9 cellular contexts compared by ENCODE assay signal in the genomic region with DNA sequence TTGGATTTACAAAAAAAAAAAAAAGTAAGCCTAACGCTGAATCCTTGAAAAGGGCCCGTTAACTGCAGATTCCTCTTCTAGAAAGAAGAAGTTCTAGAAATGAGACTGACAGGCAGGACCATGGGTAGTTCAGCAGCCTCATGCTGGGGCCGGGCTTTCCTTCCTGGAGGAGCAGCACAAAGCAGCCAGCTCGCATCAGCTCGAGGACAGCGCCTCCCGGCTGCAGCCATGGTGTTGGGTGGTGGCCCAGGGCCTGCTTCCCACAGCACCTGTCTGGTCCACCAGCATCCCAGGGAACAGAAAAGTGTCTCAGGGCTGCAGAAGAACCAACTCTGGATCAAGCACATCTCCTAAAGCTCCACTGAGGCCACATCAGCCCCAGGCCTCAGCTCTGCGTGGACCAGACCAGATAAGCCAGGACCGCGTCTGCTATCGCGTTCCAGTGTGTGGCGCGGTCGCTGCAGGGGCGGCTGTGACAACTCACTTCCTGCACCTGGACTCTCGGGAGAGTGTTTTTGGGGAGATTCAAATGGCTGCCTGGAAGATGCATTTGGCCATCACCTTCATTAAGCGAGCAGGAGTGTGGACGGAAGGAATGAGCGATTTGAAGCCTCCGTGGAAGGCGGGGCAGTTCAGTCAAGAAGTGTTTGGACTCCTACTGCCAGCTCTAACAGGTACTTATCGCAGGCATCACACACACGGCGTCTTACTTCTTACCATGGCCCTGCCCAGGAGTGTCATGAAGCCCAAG. TPM values are rescaled to one million over a fixed set of nuclear protein-coding genes. Genes with fewer than 3 reads are reported as not detected.
DNase-seq lines count a peak whose midpoint lies in the region; ATAC-seq, FAIRE-seq and TF ChIP-seq lines count a peak whose summit lies in the region.
"Had no signal": no experiment of that assay in that cellular context is flagged by ENCODE, and none has a peak within 500 bp of the region (broad histone marks: within the 10 kb centered on the region; RNA-seq: fewer than 3 reads in every experiment).

No MANE protein-coding gene starts in this region.

- H3K4me3 Mint-ChIP-seq in T-helper 2 cell treated with Interferon-gamma antibody and Interleukin-4, amounts not matched to agents 5 μg/mL and 100 μg/mL, for 36 hours = peak overlapping the region; percentile 97
- H3K4me3 Mint-ChIP-seq in progenitor cell of endocrine pancreas (ENCODE audit: low read depth) = no peak overlapping the region

- no peak overlapping the region for H3K9ac ChIP-seq in endothelial cell of umbilical vein (replicated peaks; ENCODE audit: extremely low read depth, insufficient read depth, low read length)
- H3K9ac ChIP-seq: parathyroid adenoma had no signal

- dilution Hi-C loops in endothelial cell of umbilical vein (cut with MboI; ENCODE audit: extremely low pct_ligation_motif_present, low sequenced_read_pairs) = no loop called here

- no peak overlapping the region for H2AFZ ChIP-seq in endothelial cell of umbilical vein (ENCODE audit: low read depth, low read length)
- H2AFZ ChIP-seq: parathyroid adenoma had no signal

- no peaks in the 10 kb centered on the region for H3K9me3 Mint-ChIP-seq in T-helper 2 cell treated with Interferon-gamma antibody and Interleukin-4, amounts not matched to agents 5 μg/mL and 100 μg/mL, for 36 hours
- H3K9me3 Mint-ChIP-seq in progenitor cell of endocrine pancreas (ENCODE audit: low read depth) = no peaks in the 10 kb centered on the region

- peaks cover 86% of the 10 kb centered on the region for H3K36me3 Mint-ChIP-seq in T-helper 2 cell treated with Interferon-gamma antibody and Interleukin-4, amounts not matched to agents 5 μg/mL and 100 μg/mL, for 36 hours (ENCODE audit: low read depth)
- peaks cover 28% of the 10 kb centered on the region for H3K36me3 Mint-ChIP-seq in progenitor cell of endocrine pancreas (ENCODE audit: insufficient read depth)

- H3K9me1 ChIP-seq in endothelial cell of umbilical vein (replicated peaks; ENCODE audit: control insufficient read depth, extremely low read depth, insufficient read depth, low read length) = no peaks in the 10 kb centered on the region

- CTCF ChIA-PET in endothelial cell of umbilical vein (lab: Charles Lee) = interaction anchor here (0.6 to 5.3 kb wide), 7 partner anchors 10 to 152 kb away, joined by 3 to 56 read pairs (median 3); no protein-coding TSS in a partner anchor

- POLR2A ChIA-PET in endothelial cell of umbilical vein (lab: Charles Lee) = interaction anchor here (1.0 to 3.8 kb wide), 2 partner anchors 9 to 31 kb away, joined by 4 to 19 read pairs; no protein-coding TSS in a partner anchor

- peak overlapping the region; percentile 99 for H3K27ac ChIP-seq in endothelial cell of umbilical vein (ENCODE audit: insufficient read depth, low read depth, low read length)

- H3K4me2 ChIP-seq in endothelial cell of umbilical vein (ENCODE audit: insufficient read depth, low read length) = no peak overlapping the region

- H3K36me3 ChIP-seq in H7 (replicated peaks; ENCODE audit: control insufficient read depth, insufficient read depth, low read length) (peaks cover 24% of the 10 kb centered on the region), endothelial cell of umbilical vein (ENCODE audit: control insufficient read depth in 2 of 2, extremely low read depth in 1 of 2, insufficient read depth in 2 of 2, low read length in 2 of 2) (peaks cover 14 to 34% of the 10 kb centered on the region in 2 experiments)

- H3K79me2 ChIP-seq in endothelial cell of umbilical vein (ENCODE audit: control insufficient read depth, insufficient read depth, low read length) = peaks cover 73% of the 10 kb centered on the region

- peak overlapping the region; percentile 100 for H3K27ac Mint-ChIP-seq in T-helper 2 cell treated with Interferon-gamma antibody and Interleukin-4, amounts not matched to agents 5 μg/mL and 100 μg/mL, for 36 hours
- peak overlapping the region; percentile 68 for H3K27ac Mint-ChIP-seq in progenitor cell of endocrine pancreas

- peaks cover 97% of the 10 kb centered on the region for H3K4me1 ChIP-seq in endothelial cell of umbilical vein (ENCODE audit: control insufficient read depth, extremely low read depth, insufficient read depth, low read length)

- FAIRE-seq in endothelial cell of umbilical vein (lab: Jason Lieb, UNC) = no peak

- TF ChIP-seq CTCF in endothelial cell of umbilical vein (IDR thresholded peaks at IDR 0.05; ENCODE audit: extremely low read depth in 1 of 2, insufficient read depth in 1 of 2, low read depth in 1 of 2, low read length in 2 of 2) (peak; percentile 11 to 28), progenitor cell of endocrine pancreas (IDR thresholded peaks at IDR 0.05; ENCODE audit: unreplicated experiment) (no peak), GM10266 (IDR thresholded peaks at IDR 0.05; ENCODE audit: control insufficient read depth, insufficient read depth, low read depth, missing control alignments) (no peak)

- H4K20me1 ChIP-seq in endothelial cell of umbilical vein (replicated peaks; ENCODE audit: control insufficient read depth, extremely low read depth, insufficient read depth, low read length) = no peaks in the 10 kb centered on the region

- intact Hi-C loops in endothelial cell of umbilical vein (cut with micrococcal nuclease) = loop anchor here (5.0 kb wide), 1 partner anchor 193 kb away; a partner anchor contains a TSS

- no peaks in the 10 kb centered on the region for H3K27me3 ChIP-seq in H7 (ENCODE audit: control insufficient read depth, insufficient read depth, low read length)
- H3K27me3 ChIP-seq in endothelial cell of umbilical vein (ENCODE audit: control insufficient read depth in 2 of 2, insufficient read depth in 2 of 2, low read length in 2 of 2) = no peaks in the 10 kb centered on the region

- H3K4me3 ChIP-seq in H7 (ENCODE audit: insufficient read depth, low read depth, low read length) (no peak overlapping the region), endothelial cell of umbilical vein (replicated peaks in 1 of 3; ENCODE audit: insufficient read depth in 1 of 3, low read depth in 1 of 3, low read length in 3 of 3) (no peak overlapping the region)

- no peaks in the 10 kb centered on the region for H3K9me3 ChIP-seq in endothelial cell of umbilical vein (replicated peaks; ENCODE audit: control insufficient read depth, insufficient read depth, low read length)

- H3K27me3 Mint-ChIP-seq in T-helper 2 cell treated with Interferon-gamma antibody and Interleukin-4, amounts not matched to agents 5 μg/mL and 100 μg/mL, for 36 hours (ENCODE audit: low read depth) = no peaks in the 10 kb centered on the region
- H3K27me3 Mint-ChIP-seq in progenitor cell of endocrine pancreas = no peaks in the 10 kb centered on the region

- no peak for TF ChIP-seq POLR2A in endothelial cell of umbilical vein (IDR thresholded peaks at IDR 0.05; ENCODE audit: low read depth, low read length)

- no peak for ATAC-seq in GM21619 (IDR thresholded peaks at IDR 0.05; ENCODE audit: unreplicated experiment)
- no peak for ATAC-seq in HG03457 (IDR thresholded peaks at IDR 0.05; ENCODE audit: unreplicated experiment)

- DNase-seq in H7 = peak; percentile 79
- DNase-seq in T-helper 2 cell treated with Interferon-gamma antibody and Interleukin-4, amounts not matched to agents 5 μg/mL and 100 μg/mL, for 36 hours (ENCODE audit: low spot score) = peak; percentile 49
- DNase-seq in endothelial cell of umbilical vein (ENCODE audit: low read depth, low spot score) = no peak
- DNase-seq in progenitor cell of endocrine pancreas (ENCODE audit: low spot score, unreplicated experiment) = no peak
- no peak for DNase-seq in mucosa of gallbladder (ENCODE audit: low spot score)
- no peak for DNase-seq in GM10266 (ENCODE audit: extremely low spot score)

- BruUV-seq in endothelial cell of umbilical vein (replicated peaks; lab: Mats Ljungman, UMichigan) = no TSS peak

- H3K4me1 Mint-ChIP-seq in T-helper 2 cell treated with Interferon-gamma antibody and Interleukin-4, amounts not matched to agents 5 μg/mL and 100 μg/mL, for 36 hours (ENCODE audit: low read depth) = peaks cover 90% of the 10 kb centered on the region
- peaks cover 38% of the 10 kb centered on the region for H3K4me1 Mint-ChIP-seq in progenitor cell of endocrine pancreas (ENCODE audit: low read depth)

TF ChIP-seq in endothelial cell of umbilical vein, 7 proteins besides CTCF, POLR2A, EP300 and RAD21:
- TF ChIP-seq, protein P1, sequence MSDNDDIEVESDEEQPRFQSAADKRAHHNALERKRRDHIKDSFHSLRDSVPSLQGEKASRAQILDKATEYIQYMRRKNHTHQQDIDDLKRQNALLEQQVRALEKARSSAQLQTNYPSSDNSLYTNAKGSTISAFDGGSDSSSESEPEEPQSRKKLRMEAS (IDR thresholded peaks at IDR 0.05; ENCODE audit: insufficient read depth, insufficient read length) = no peak
- TF ChIP-seq POLR2AphosphoS5 (IDR thresholded peaks at IDR 0.05; ENCODE audit: insufficient read depth, low read depth, low read length) = peak; percentile 12

RNA-seq across cellular contexts. Expression of a gene that starts 53.5 kb away (rescaled TPM):
- 117 and 149 TPM in 2 replicates for total RNA-seq in H7 (2014; rRNA removed; shearing (Covaris generic))
- total RNA-seq in endothelial cell of umbilical vein (1,331 and 1,413 TPM in 2 replicates), progenitor cell of endocrine pancreas (299 and 306 TPM in 2 replicates), mucosa of gallbladder (544 TPM)
- 157 and 188 TPM in 2 replicates for polyA plus RNA-seq in endothelial cell of umbilical vein
- polyA plus RNA-seq in endothelial cell of umbilical vein (2011; cell fraction: cytosol; rRNA removed) = 377 and 396 TPM in 2 replicates
- 759 and 766 TPM in 2 replicates for polyA plus RNA-seq in endothelial cell of umbilical vein (2011; cell fraction: nucleus; rRNA removed)
- polyA plus RNA-seq in endothelial cell of umbilical vein (2012) = 496 and 585 TPM in 2 replicates
- polyA minus RNA-seq in endothelial cell of umbilical vein = 1,176 and 1,679 TPM in 2 replicates
- 42.9 TPM for polyA minus RNA-seq in endothelial cell of umbilical vein (2011; cell fraction: cytosol; rRNA and poly(A)+ RNA removed)
- polyA minus RNA-seq in endothelial cell of umbilical vein (2011; cell fraction: nucleus; rRNA and poly(A)+ RNA removed) = 498 and 877 TPM in 2 replicates

Comparison
In these comparisons a context has a peak if more than half of its experiments do, and no peak if none do; other contexts are left out.
1. DNase-seq: peak in H7 (single experiment) and T-helper 2 cell treated with Interferon-gamma antibody and Interleukin-4, amounts not matched to agents 5 μg/mL and 100 μg/mL, for 36 hours (single experiment); none in endothelial cell of umbilical vein (single experiment), progenitor cell of endocrine pancreas (single experiment), mucosa of gallbladder (single experiment) and GM10266 (single experiment).
2. CTCF ChIP-seq: peak in endothelial cell of umbilical vein (2 of 2); none in progenitor cell of endocrine pancreas (single experiment) and GM10266 (single experiment).